In the genomic region with DNA sequence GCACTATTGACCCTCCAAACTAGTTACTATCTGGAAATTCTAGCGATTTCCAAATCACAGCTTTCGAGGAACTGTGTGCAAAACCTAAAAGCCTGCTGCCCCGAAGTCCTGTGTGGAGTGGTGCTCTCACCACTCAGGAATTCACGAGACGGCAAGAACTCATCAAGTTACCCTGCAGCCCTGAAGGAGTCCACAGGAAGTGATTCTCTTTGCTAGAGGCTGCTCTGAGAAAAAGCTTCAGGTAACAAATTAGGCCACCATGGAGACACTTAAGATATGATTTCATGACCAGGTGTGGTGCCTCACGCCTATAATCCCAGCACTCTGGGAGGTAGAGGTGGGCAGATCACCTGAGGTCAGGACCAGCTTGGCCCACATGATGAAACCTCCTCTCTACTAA, we compare ENCODE assay signal across 1 cellular context.
TF ChIP-seq lines count a peak whose summit lies in the region.

No MANE protein-coding gene starts in this region.

TF ChIP-seq in GM23338, 12 proteins besides CTCF, POLR2A, EP300 and RAD21 (continued from another document):
- TF ChIP-seq, protein P1, sequence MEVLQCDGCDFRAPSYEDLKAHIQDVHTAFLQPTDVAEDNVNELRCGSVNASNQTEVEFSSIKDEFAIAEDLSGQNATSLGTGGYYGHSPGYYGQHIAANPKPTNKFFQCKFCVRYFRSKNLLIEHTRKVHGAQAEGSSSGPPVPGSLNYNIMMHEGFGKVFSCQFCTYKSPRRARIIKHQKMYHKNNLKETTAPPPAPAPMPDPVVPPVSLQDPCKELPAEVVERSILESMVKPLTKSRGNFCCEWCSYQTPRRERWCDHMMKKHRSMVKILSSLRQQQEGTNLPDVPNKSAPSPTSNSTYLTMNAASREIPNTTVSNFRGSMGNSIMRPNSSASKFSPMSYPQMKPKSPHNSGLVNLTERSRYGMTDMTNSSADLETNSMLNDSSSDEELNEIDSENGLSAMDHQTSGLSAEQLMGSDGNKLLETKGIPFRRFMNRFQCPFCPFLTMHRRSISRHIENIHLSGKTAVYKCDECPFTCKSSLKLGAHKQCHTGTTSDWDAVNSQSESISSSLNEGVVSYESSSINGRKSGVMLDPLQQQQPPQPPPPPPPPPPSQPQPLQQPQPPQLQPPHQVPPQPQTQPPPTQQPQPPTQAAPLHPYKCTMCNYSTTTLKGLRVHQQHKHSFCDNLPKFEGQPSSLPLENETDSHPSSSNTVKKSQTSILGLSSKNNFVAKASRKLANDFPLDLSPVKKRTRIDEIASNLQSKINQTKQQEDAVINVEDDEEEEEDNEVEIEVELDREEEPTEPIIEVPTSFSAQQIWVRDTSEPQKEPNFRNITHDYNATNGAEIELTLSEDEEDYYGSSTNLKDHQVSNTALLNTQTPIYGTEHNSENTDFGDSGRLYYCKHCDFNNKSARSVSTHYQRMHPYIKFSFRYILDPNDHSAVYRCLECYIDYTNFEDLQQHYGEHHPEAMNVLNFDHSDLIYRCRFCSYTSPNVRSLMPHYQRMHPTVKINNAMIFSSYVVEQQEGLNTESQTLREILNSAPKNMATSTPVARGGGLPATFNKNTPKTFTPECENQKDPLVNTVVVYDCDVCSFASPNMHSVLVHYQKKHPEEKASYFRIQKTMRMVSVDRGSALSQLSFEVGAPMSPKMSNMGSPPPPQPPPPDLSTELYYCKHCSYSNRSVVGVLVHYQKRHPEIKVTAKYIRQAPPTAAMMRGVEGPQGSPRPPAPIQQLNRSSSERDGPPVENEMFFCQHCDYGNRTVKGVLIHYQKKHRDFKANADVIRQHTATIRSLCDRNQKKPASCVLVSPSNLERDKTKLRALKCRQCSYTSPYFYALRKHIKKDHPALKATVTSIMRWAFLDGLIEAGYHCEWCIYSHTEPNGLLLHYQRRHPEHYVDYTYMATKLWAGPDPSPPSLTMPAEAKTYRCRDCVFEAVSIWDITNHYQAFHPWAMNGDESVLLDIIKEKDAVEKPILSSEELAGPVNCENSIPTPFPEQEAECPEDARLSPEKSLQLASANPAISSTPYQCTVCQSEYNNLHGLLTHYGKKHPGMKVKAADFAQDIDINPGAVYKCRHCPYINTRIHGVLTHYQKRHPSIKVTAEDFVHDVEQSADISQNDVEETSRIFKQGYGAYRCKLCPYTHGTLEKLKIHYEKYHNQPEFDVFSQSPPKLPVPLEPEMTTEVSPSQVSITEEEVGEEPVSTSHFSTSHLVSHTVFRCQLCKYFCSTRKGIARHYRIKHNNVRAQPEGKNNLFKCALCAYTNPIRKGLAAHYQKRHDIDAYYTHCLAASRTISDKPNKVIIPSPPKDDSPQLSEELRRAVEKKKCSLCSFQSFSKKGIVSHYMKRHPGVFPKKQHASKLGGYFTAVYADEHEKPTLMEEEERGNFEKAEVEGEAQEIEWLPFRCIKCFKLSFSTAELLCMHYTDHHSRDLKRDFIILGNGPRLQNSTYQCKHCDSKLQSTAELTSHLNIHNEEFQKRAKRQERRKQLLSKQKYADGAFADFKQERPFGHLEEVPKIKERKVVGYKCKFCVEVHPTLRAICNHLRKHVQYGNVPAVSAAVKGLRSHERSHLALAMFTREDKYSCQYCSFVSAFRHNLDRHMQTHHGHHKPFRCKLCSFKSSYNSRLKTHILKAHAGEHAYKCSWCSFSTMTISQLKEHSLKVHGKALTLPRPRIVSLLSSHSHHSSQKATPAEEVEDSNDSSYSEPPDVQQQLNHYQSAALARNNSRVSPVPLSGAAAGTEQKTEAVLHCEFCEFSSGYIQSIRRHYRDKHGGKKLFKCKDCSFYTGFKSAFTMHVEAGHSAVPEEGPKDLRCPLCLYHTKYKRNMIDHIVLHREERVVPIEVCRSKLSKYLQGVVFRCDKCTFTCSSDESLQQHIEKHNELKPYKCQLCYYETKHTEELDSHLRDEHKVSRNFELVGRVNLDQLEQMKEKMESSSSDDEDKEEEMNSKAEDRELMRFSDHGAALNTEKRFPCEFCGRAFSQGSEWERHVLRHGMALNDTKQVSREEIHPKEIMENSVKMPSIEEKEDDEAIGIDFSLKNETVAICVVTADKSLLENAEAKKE (CRISPR knock-in tag; IDR thresholded peaks at IDR 0.05), result no peak
- TF ChIP-seq EZH2phosphoT487 (IDR thresholded peaks at IDR 0.05; ENCODE audit: unreplicated experiment) (no peak), EZH2 (IDR thresholded peaks at IDR 0.05; ENCODE audit: low read depth, unreplicated experiment) (no peak), ZNF114 (CRISPR knock-in tag; IDR thresholded peaks at IDR 0.05) (no peak), STAT1 (IDR thresholded peaks at IDR 0.05; ENCODE audit: unreplicated experiment) (no peak), POLR2AphosphoS5 (IDR thresholded peaks at IDR 0.05; ENCODE audit: low read depth) (no peak), ZNF331 (CRISPR knock-in tag; IDR thresholded peaks at IDR 0.05; ENCODE audit: low read depth) (no peak), CREB1 (CRISPR knock-in tag; IDR thresholded peaks at IDR 0.05; ENCODE audit: low read depth) (no peak), JUNB (IDR thresholded peaks at IDR 0.05; ENCODE audit: unreplicated experiment) (no peak)
- TF ChIP-seq, protein P2, sequence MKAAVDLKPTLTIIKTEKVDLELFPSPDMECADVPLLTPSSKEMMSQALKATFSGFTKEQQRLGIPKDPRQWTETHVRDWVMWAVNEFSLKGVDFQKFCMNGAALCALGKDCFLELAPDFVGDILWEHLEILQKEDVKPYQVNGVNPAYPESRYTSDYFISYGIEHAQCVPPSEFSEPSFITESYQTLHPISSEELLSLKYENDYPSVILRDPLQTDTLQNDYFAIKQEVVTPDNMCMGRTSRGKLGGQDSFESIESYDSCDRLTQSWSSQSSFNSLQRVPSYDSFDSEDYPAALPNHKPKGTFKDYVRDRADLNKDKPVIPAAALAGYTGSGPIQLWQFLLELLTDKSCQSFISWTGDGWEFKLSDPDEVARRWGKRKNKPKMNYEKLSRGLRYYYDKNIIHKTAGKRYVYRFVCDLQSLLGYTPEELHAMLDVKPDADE (IDR thresholded peaks at IDR 0.05), result no peak
- TF ChIP-seq, protein P3, sequence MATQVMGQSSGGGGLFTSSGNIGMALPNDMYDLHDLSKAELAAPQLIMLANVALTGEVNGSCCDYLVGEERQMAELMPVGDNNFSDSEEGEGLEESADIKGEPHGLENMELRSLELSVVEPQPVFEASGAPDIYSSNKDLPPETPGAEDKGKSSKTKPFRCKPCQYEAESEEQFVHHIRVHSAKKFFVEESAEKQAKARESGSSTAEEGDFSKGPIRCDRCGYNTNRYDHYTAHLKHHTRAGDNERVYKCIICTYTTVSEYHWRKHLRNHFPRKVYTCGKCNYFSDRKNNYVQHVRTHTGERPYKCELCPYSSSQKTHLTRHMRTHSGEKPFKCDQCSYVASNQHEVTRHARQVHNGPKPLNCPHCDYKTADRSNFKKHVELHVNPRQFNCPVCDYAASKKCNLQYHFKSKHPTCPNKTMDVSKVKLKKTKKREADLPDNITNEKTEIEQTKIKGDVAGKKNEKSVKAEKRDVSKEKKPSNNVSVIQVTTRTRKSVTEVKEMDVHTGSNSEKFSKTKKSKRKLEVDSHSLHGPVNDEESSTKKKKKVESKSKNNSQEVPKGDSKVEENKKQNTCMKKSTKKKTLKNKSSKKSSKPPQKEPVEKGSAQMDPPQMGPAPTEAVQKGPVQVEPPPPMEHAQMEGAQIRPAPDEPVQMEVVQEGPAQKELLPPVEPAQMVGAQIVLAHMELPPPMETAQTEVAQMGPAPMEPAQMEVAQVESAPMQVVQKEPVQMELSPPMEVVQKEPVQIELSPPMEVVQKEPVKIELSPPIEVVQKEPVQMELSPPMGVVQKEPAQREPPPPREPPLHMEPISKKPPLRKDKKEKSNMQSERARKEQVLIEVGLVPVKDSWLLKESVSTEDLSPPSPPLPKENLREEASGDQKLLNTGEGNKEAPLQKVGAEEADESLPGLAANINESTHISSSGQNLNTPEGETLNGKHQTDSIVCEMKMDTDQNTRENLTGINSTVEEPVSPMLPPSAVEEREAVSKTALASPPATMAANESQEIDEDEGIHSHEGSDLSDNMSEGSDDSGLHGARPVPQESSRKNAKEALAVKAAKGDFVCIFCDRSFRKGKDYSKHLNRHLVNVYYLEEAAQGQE (IDR thresholded peaks at IDR 0.05; ENCODE audit: unreplicated experiment), result no peak
